ENCODE assay signal across 19 cellular contexts in genomic region chr2:120822908-120823307, GRCh38.
DNase-seq lines count a peak whose midpoint lies in the region; ATAC-seq, FAIRE-seq and TF ChIP-seq lines count a peak whose summit lies in the region.
"Had no signal": no experiment of that assay in that cellular context is flagged by ENCODE, and none has a peak within 500 bp of the region (broad histone marks: within the 10 kb centered on the region; RNA-seq: fewer than 3 reads in every experiment).

No MANE protein-coding gene starts in this region.

- no peaks in the 10 kb centered on the region for H3K9me3 ChIP-seq in right cardiac atrium (ENCODE audit: control insufficient read depth, low read length)
- no peaks in the 10 kb centered on the region for H3K9me3 ChIP-seq in HepG2 (ENCODE audit: low read length)
- H3K9me3 ChIP-seq: BLaER1 had no signal

- H2AFZ ChIP-seq in HepG2 (ENCODE audit: low read length) = no peak overlapping the region
- H2AFZ ChIP-seq: GM23248 had no signal

- in situ Hi-C loops in HepG2 (cut with HindIII; ENCODE audit: extremely low pct_ligation_motif_present, low pct_unique_long_range_greater_than_20kb) = no loop called here

- CTCF ChIA-PET in HepG2 (lab: Yijun Ruan, JAX; ENCODE audit: low intra/inter-chr PET ratio, low total read pairs) = no interaction called here

- no peaks in the 10 kb centered on the region; the same call in 1 of the 2 replicates for H4K20me1 ChIP-seq in HepG2 (ENCODE audit: insufficient read depth, low read length)
- H4K20me1 ChIP-seq: BLaER1 had no signal

- no peak for FAIRE-seq in HepG2 (lab: Jason Lieb, UNC)
- FAIRE-seq: GM12892, GM18507, H54 had no signal

- no peaks in the 10 kb centered on the region for H3K36me3 ChIP-seq in HepG2 (replicated peaks in 1 of 2; ENCODE audit: control insufficient read depth in 1 of 2, insufficient read depth in 2 of 2, low read length in 2 of 2)
- H3K36me3 ChIP-seq: BLaER1 had no signal

- peaks cover 5% of the 10 kb centered on the region for H3K4me1 ChIP-seq in right cardiac atrium (ENCODE audit: control insufficient read depth, insufficient read depth, low read length)
- peaks cover 9% of the 10 kb centered on the region; the same call in 1 of the 2 replicates for H3K4me1 ChIP-seq in HepG2 (ENCODE audit: insufficient read depth, low read length)

- H3K27ac Mint-ChIP-seq in brain (peak overlapping the region in 3 of 5 experiments; percentile 33 to 81 (median 63)), glutamatergic neuron (ENCODE audit: unreplicated experiment) (no peak overlapping the region)
- no peak overlapping the region for H3K27ac Mint-ChIP-seq in activated T-helper 17 cell treated with anti-CD3 and anti-CD28 coated beads, Interleukin-2, amount 50 U/mL, for 72 hours
- H3K27ac Mint-ChIP-seq: CD14-positive monocyte; CD4-positive, alpha-beta memory T cell had no signal

- no TSS peak for BruUV-seq in HepG2 (replicated peaks; lab: Mats Ljungman, UMichigan)

- no peak overlapping the region for H3K4me3 Mint-ChIP-seq in brain
- H3K4me3 Mint-ChIP-seq in activated T-helper 17 cell treated with anti-CD3 and anti-CD28 coated beads, Interleukin-2, amount 50 U/mL, for 72 hours = no peak overlapping the region
- no peak overlapping the region for H3K4me3 Mint-ChIP-seq in glutamatergic neuron (ENCODE audit: unreplicated experiment)
- H3K4me3 Mint-ChIP-seq: CD4-positive, alpha-beta memory T cell had no signal

- no peak for TF ChIP-seq RAD21 in HepG2 (CRISPR knock-in tag; IDR thresholded peaks at IDR 0.05)

- no peak overlapping the region for H3K9ac ChIP-seq in HepG2 (ENCODE audit: insufficient read depth, low read depth, low read length)
- H3K9ac ChIP-seq: BLaER1, GM23248 had no signal

- no peak for TF ChIP-seq EP300 in HepG2 (IDR thresholded peaks at IDR 0.05; ENCODE audit: low read depth in 2 of 2, low read length in 2 of 2)
- TF ChIP-seq EP300 in HepG2 (CRISPR knock-in tag; IDR thresholded peaks at IDR 0.05; ENCODE audit: borderline replicate concordance) = no peak

- DNase-seq in right cardiac atrium (peak in 2 of 3 donors; percentile 6 to 32), left cardiac atrium (no peak), posterior vena cava (ENCODE audit: low spot score) (peak; percentile 62), glutamatergic neuron (no peak), HepG2 (ENCODE audit: low spot score) (no peak)
- DNase-seq: 8988T; CD4-positive, alpha-beta memory T cell; DMS153; DMS79; GDM1; GM23248; HCEC 1CT had no signal

- H3K9me3 Mint-ChIP-seq in brain (peaks cover 0 to 2% (median 0%) of the 10 kb centered on the region in 5 experiments), glutamatergic neuron (ENCODE audit: unreplicated experiment) (peaks cover 2% of the 10 kb centered on the region)
- H3K9me3 Mint-ChIP-seq in activated T-helper 17 cell treated with anti-CD3 and anti-CD28 coated beads, Interleukin-2, amount 50 U/mL, for 72 hours = no peaks in the 10 kb centered on the region
- H3K9me3 Mint-ChIP-seq: CD14-positive monocyte; CD4-positive, alpha-beta memory T cell had no signal

- H3K4me3 ChIP-seq in right cardiac atrium (ENCODE audit: low read length) (no peak overlapping the region), HepG2 (replicated peaks in 1 of 3; ENCODE audit: insufficient read depth in 1 of 3, low read depth in 2 of 3, low read length in 3 of 3) (no peak overlapping the region)
- H3K4me3 ChIP-seq: BLaER1, GM23248 had no signal

- intact Hi-C loops in right cardiac atrium (cut with DNase I) (no loop called here), left cardiac atrium (cut with DNase I) (no loop called here), posterior vena cava (cut with DNase I) (no loop called here), HepG2 (cut with micrococcal nuclease; ENCODE audit: unreplicated experiment) (no loop called here)

- no peaks in the 10 kb centered on the region for H3K79me2 ChIP-seq in HepG2 (ENCODE audit: insufficient read depth, low read length)

- H3K27me3 ChIP-seq in right cardiac atrium (ENCODE audit: control insufficient read depth, insufficient read depth) = no peaks in the 10 kb centered on the region
- H3K27me3 ChIP-seq in HepG2 (ENCODE audit: control insufficient read depth in 1 of 2, insufficient read depth in 2 of 2, low read length in 2 of 2) = peaks cover 5 to 92% of the 10 kb centered on the region in 2 experiments; a peak in 4 of 5 replicates
- H3K27me3 ChIP-seq: BLaER1 had no signal

- no peak overlapping the region for H3K4me2 ChIP-seq in HepG2 (ENCODE audit: low read depth, low read length)
- H3K4me2 ChIP-seq: BLaER1 had no signal

- no peaks in the 10 kb centered on the region for H3K36me3 Mint-ChIP-seq in brain
- no peaks in the 10 kb centered on the region for H3K36me3 Mint-ChIP-seq in activated T-helper 17 cell treated with anti-CD3 and anti-CD28 coated beads, Interleukin-2, amount 50 U/mL, for 72 hours (ENCODE audit: low read depth)
- H3K36me3 Mint-ChIP-seq in glutamatergic neuron (ENCODE audit: unreplicated experiment) = no peaks in the 10 kb centered on the region
- H3K36me3 Mint-ChIP-seq: CD14-positive monocyte; CD4-positive, alpha-beta memory T cell had no signal

- H3K27ac ChIP-seq in right cardiac atrium (ENCODE audit: low read length) = no peak overlapping the region
- H3K27ac ChIP-seq in HepG2 (ENCODE audit: extremely low read length, insufficient read depth, low read length) = no peak overlapping the region
- H3K27ac ChIP-seq: BLaER1, GM23248 had no signal

- ATAC-seq in right cardiac atrium (no peak), left cardiac atrium (no peak), HepG2 (no peak)
- no peak for ATAC-seq in activated T-helper 17 cell treated with anti-CD3 and anti-CD28 coated beads, Interleukin-2, amount 50 U/mL, for 72 hours (replicated peaks)

- H3K4me1 Mint-ChIP-seq in brain (peaks cover 89% of the 10 kb centered on the region), glutamatergic neuron (ENCODE audit: low read depth, unreplicated experiment) (peaks cover 18% of the 10 kb centered on the region)
- H3K4me1 Mint-ChIP-seq in activated T-helper 17 cell treated with anti-CD3 and anti-CD28 coated beads, Interleukin-2, amount 50 U/mL, for 72 hours = no peaks in the 10 kb centered on the region
- H3K4me1 Mint-ChIP-seq: CD14-positive monocyte; CD4-positive, alpha-beta memory T cell had no signal

- H3K27me3 Mint-ChIP-seq in brain (no peaks in the 10 kb centered on the region), glutamatergic neuron (ENCODE audit: unreplicated experiment) (peaks cover 6% of the 10 kb centered on the region)
- no peaks in the 10 kb centered on the region for H3K27me3 Mint-ChIP-seq in activated T-helper 17 cell treated with anti-CD3 and anti-CD28 coated beads, Interleukin-2, amount 50 U/mL, for 72 hours

- 93% methylated on average over 11 of the region's 11 CpGs for WGBS in right cardiac atrium
- 15% methylated on average over 8 of the region's 11 CpGs for WGBS in HepG2 (ENCODE audit: low lambda C conversion rate)

- TF ChIP-seq CTCF in brain (conservative IDR thresholded peaks at IDR 0.05) = no peak
- TF ChIP-seq CTCF in glutamatergic neuron (IDR thresholded peaks at IDR 0.05; ENCODE audit: partially characterized antibody, unreplicated experiment) = no peak
- no peak for TF ChIP-seq CTCF in HepG2 (CRISPR knock-in tag; IDR thresholded peaks at IDR 0.05)

- POLR2A ChIA-PET in HepG2 (lab: Yijun Ruan, JAX) = no interaction called here

- TF ChIP-seq POLR2A in HepG2 (IDR thresholded peaks at IDR 0.05; ENCODE audit: insufficient read depth in 1 of 2, low read depth in 2 of 2, low read length in 2 of 2) = no peak

TF ChIP-seq in HepG2, 621 proteins besides CTCF, POLR2A, EP300 and RAD21:
- TF ChIP-seq FOSL2 (CRISPR knock-in tag; IDR thresholded peaks at IDR 0.05) (no peak), ZNF224 (CRISPR knock-in tag; IDR thresholded peaks at IDR 0.05) (no peak), RARG (CRISPR knock-in tag; IDR thresholded peaks at IDR 0.05; ENCODE audit: low read depth) (no peak), GATA4 (IDR thresholded peaks at IDR 0.05; ENCODE audit: borderline replicate concordance, low read depth) (no peak), ZFAT (CRISPR knock-in tag; conservative IDR thresholded peaks at IDR 0.05) (no peak), MED13 (CRISPR knock-in tag; IDR thresholded peaks at IDR 0.05) (no peak), ZNF205 (CRISPR knock-in tag; IDR thresholded peaks at IDR 0.05) (no peak)

Comparison
In these comparisons a context has a peak if more than half of its experiments do, and no peak if none do; other contexts are left out.
1. DNase-seq: peak in right cardiac atrium (2 of 3) and posterior vena cava (single experiment); none in left cardiac atrium (single experiment), glutamatergic neuron (single experiment) and HepG2 (single experiment).
2. H3K27ac Mint-ChIP-seq: peak in brain (3 of 5); none in activated T-helper 17 cell treated with anti-CD3 and anti-CD28 coated beads, Interleukin-2, amount 50 U/mL, for 72 hours (single experiment) and glutamatergic neuron (single experiment).